8 cellular contexts compared by ENCODE assay signal in the genomic region with DNA sequence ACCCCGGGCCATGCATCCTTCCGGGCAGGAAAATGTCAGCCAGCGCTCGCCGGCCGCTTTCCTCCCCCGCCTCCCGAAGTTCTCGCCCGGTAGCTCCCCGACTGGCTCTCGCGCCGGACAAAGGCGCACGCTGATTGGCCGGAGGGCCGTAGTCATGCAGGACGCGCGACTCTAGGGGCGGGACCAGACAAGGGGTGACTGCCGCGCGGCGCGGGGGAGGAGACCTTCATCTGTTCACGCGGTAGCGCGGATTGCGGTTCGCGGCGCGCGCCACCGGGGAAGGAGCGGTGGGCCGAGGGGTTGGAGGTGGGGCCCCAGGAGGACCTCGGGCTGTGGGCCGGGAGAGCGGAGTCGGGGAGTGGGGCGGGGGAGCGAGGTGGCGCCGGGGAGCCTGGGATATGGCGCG. TPM values are rescaled to one million over a fixed set of nuclear protein-coding genes. Genes with fewer than 3 reads are reported as not detected.
DNase-seq lines count a peak whose midpoint lies in the region; ATAC-seq and TF ChIP-seq lines count a peak whose summit lies in the region.

A gene (plus strand): TSS at position 221 of the 406 bp plus-strand sequence. CDS start 178 bp downstream, at position 399.

- H3K4me2 ChIP-seq in DND-41 (ENCODE audit: insufficient read depth, low read length), result peak within 1 kb of the TSS; percentile 86

- H3K4me3 ChIP-seq in DND-41 (ENCODE audit: low read depth in 1 of 2, low read length in 2 of 2) (peak within 1 kb of the TSS; percentile 42 to 72; a peak in 3 of 4 replicates), Peyer's patch (peak within 1 kb of the TSS; percentile 70 to 98 (median 96)), muscle layer of colon (ENCODE audit: low read depth in 1 of 2, low read length in 2 of 2) (peak within 1 kb of the TSS; percentile 84 to 100)

- H3K4me1 Mint-ChIP-seq in activated T-cell treated with anti-CD3 and anti-CD28 coated beads, Interleukin-2, amount 50 U/mL, for 4 hours (ENCODE audit: low read depth), result peaks cover 26% of the 10 kb centered on the region

- peaks cover 14% of the 10 kb centered on the region for H3K36me3 Mint-ChIP-seq in activated T-cell treated with anti-CD3 and anti-CD28 coated beads, Interleukin-2, amount 50 U/mL, for 4 hours (ENCODE audit: insufficient read depth)

- no peak within 1 kb of the TSS for H3K4me3 Mint-ChIP-seq in activated T-cell treated with anti-CD3 and anti-CD28 coated beads, Interleukin-2, amount 50 U/mL, for 4 hours

- peaks cover 62% of the 10 kb centered on the region for H3K79me2 ChIP-seq in DND-41 (ENCODE audit: insufficient read depth, low read length)

- H3K27me3 ChIP-seq in DND-41 (ENCODE audit: insufficient read depth, low read length, poor library complexity) (no peaks in the 10 kb centered on the region), Peyer's patch (no peaks in the 10 kb centered on the region), muscle layer of colon (ENCODE audit: control insufficient read depth in 1 of 2, insufficient read depth in 2 of 2, low read length in 2 of 2) (no peaks in the 10 kb centered on the region)

- H3K9me3 ChIP-seq in DND-41 (ENCODE audit: insufficient read depth, low read length, severe bottlenecking), result no peaks in the 10 kb centered on the region
- no peaks in the 10 kb centered on the region for H3K9me3 ChIP-seq in KOPT-K1 (ENCODE audit: insufficient read depth, low read length, poor library complexity, severe bottlenecking)
- no peaks in the 10 kb centered on the region for H3K9me3 ChIP-seq in Peyer's patch
- no peaks in the 10 kb centered on the region for H3K9me3 ChIP-seq in muscle layer of colon (ENCODE audit: low read length)

- H3K9ac ChIP-seq in DND-41 (ENCODE audit: low read depth, low read length), result peak within 1 kb of the TSS; percentile 66
- peak within 1 kb of the TSS; percentile 68 for H3K9ac ChIP-seq in muscle layer of colon (ENCODE audit: low read length)

- DNase-seq in DND-41 (peak; percentile 97), Peyer's patch (peak; percentile 98 to 99 (median 98))
- peak; percentile 86 for DNase-seq in activated T-cell treated with anti-CD3 and anti-CD28 coated beads, Interleukin-2, amount 50 U/mL, for 4 hours
- DNase-seq in stimulated activated CD8-positive, alpha-beta memory T cell treated with anti-CD3 and anti-CD28 coated beads, Interleukin-7, amount 100 ng/mL, for 1 hour (ENCODE audit: low read depth in 2 of 2), result peak; percentile 74 to 83

- peaks cover 58% of the 10 kb centered on the region for H3K4me1 ChIP-seq in DND-41 (ENCODE audit: insufficient read depth, low read length)
- H3K4me1 ChIP-seq in Peyer's patch, result peaks cover 0 to 22% (median 2%) of the 10 kb centered on the region in 4 donors
- peaks cover 19% of the 10 kb centered on the region for H3K4me1 ChIP-seq in muscle layer of colon (ENCODE audit: insufficient read depth, low read length)

- ATAC-seq in DND-41 (ENCODE audit: insufficient read depth, low read depth) (peak; percentile 96), GM21825 (IDR thresholded peaks at IDR 0.05; ENCODE audit: unreplicated experiment) (peak; percentile 97), esophagus mucosa (peak; percentile 100)
- ATAC-seq in activated T-cell treated with anti-CD3 and anti-CD28 coated beads, Interleukin-2, amount 50 U/mL, for 4 hours, result peak; percentile 99

- H3K27ac ChIP-seq in DND-41 (ENCODE audit: low read length) (peak within 1 kb of the TSS; percentile 80), KOPT-K1 (ENCODE audit: low read depth, low read length, poor library complexity, severe bottlenecking) (peak within 1 kb of the TSS; percentile 76), Peyer's patch (peak within 1 kb of the TSS; percentile 84 to 93 (median 88)), muscle layer of colon (ENCODE audit: low read depth, low read length) (peak within 1 kb of the TSS; percentile 96)

- H3K36me3 ChIP-seq in DND-41 (ENCODE audit: insufficient read depth, low read length) (peaks cover 15% of the 10 kb centered on the region), KOPT-K1 (ENCODE audit: insufficient read depth, low read length) (peaks cover 19% of the 10 kb centered on the region; the same call in 1 of the 2 replicates), Peyer's patch (no peaks in the 10 kb centered on the region), muscle layer of colon (ENCODE audit: insufficient read depth, low read length) (no peaks in the 10 kb centered on the region)

- H3K9me3 Mint-ChIP-seq in activated T-cell treated with anti-CD3 and anti-CD28 coated beads, Interleukin-2, amount 50 U/mL, for 4 hours, result no peaks in the 10 kb centered on the region

- TF ChIP-seq POLR2A in Peyer's patch (IDR thresholded peaks at IDR 0.05), result peak; percentile 66 to 91

- H3K27me3 Mint-ChIP-seq in activated T-cell treated with anti-CD3 and anti-CD28 coated beads, Interleukin-2, amount 50 U/mL, for 4 hours (ENCODE audit: low read depth), result no peaks in the 10 kb centered on the region

- peak within 1 kb of the TSS; percentile 92 for H2AFZ ChIP-seq in DND-41 (ENCODE audit: low read depth, low read length)

- TF ChIP-seq CTCF in DND-41 (IDR thresholded peaks at IDR 0.05; ENCODE audit: borderline replicate concordance, extremely low read depth, low read length, poor library complexity, severe bottlenecking) (no peak), Peyer's patch (IDR thresholded peaks at IDR 0.05) (no peak)

- no peaks in the 10 kb centered on the region for H4K20me1 ChIP-seq in DND-41 (ENCODE audit: insufficient read depth, low read length)

RNA-seq across cellular contexts. Expression of the gene that starts here (rescaled TPM):
- total RNA-seq in Peyer's patch (10 to 100 TPM; 19.8 to 83.4 (median 41.5) TPM), esophagus mucosa (5.0 TPM)
- 10 to 100 TPM; 10.2 to 14.7 (median 14.0) TPM for total RNA-seq in activated T-cell treated with anti-CD3 and anti-CD28 coated beads, Interleukin-2, amount 50 U/mL, for 4 hours

Comparison
In these comparisons a context has a peak if more than half of its experiments do, and no peak if none do; other contexts are left out.
1. Peak in every context shown above with its lines: DNase-seq, ATAC-seq, H3K4me3 ChIP-seq and H3K27ac ChIP-seq.